Comparison of ENCODE assay signal across 1 cellular context in the genomic region with DNA sequence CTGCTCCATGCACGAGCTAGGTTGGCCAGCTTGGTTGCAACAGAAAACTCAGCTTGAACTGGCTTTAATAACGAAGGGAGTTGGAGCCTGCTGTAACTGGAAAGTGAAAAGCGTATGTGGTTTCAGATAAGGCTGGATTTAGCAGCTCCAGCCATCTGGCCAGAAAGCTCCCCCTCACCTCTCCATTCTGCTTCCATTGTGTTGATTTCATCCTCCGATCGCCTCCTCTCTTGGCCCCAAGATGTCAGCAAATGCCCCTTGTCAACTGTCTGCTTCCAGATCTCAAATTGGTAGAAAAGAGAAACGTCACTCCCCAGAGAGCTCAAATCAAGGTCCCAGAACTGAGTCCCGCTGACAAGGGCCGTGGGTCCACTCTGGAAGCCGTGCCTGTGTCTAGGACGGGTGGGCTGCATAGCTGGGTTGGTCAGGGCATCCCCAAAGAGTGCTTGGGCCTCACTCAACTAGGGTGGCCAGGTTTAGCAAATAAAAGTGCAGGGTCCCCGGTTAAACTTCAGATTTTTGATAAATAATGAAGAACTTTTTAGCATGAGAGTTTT.
TF ChIP-seq lines count a peak whose summit lies in the region.

No MANE protein-coding gene starts in this region.

TF ChIP-seq in SK-N-SH treated with all-trans-retinoic acid at 6 μM for 48 hours, 23 proteins besides CTCF, POLR2A, EP300 and RAD21 (continued from another document):
- no peak for TF ChIP-seq PATZ1 (CRISPR knock-in tag; IDR thresholded peaks at IDR 0.05; ENCODE audit: borderline replicate concordance)
- no peak for TF ChIP-seq ZNF70 (CRISPR knock-in tag; IDR thresholded peaks at IDR 0.05)
- TF ChIP-seq ZFP3 (CRISPR knock-in tag; IDR thresholded peaks at IDR 0.05), result no peak
- TF ChIP-seq, protein P1, sequence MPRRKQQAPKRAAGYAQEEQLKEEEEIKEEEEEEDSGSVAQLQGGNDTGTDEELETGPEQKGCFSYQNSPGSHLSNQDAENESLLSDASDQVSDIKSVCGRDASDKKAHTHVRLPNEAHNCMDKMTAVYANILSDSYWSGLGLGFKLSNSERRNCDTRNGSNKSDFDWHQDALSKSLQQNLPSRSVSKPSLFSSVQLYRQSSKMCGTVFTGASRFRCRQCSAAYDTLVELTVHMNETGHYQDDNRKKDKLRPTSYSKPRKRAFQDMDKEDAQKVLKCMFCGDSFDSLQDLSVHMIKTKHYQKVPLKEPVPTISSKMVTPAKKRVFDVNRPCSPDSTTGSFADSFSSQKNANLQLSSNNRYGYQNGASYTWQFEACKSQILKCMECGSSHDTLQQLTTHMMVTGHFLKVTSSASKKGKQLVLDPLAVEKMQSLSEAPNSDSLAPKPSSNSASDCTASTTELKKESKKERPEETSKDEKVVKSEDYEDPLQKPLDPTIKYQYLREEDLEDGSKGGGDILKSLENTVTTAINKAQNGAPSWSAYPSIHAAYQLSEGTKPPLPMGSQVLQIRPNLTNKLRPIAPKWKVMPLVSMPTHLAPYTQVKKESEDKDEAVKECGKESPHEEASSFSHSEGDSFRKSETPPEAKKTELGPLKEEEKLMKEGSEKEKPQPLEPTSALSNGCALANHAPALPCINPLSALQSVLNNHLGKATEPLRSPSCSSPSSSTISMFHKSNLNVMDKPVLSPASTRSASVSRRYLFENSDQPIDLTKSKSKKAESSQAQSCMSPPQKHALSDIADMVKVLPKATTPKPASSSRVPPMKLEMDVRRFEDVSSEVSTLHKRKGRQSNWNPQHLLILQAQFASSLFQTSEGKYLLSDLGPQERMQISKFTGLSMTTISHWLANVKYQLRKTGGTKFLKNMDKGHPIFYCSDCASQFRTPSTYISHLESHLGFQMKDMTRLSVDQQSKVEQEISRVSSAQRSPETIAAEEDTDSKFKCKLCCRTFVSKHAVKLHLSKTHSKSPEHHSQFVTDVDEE (CRISPR knock-in tag; IDR thresholded peaks at IDR 0.05), result no peak
TF ChIP-seq in SK-N-SH treated with all-trans-retinoic acid at 6 μM for 48 hours: peak in this region for 0.
